2 cellular contexts compared by ENCODE assay signal in the genomic region with DNA sequence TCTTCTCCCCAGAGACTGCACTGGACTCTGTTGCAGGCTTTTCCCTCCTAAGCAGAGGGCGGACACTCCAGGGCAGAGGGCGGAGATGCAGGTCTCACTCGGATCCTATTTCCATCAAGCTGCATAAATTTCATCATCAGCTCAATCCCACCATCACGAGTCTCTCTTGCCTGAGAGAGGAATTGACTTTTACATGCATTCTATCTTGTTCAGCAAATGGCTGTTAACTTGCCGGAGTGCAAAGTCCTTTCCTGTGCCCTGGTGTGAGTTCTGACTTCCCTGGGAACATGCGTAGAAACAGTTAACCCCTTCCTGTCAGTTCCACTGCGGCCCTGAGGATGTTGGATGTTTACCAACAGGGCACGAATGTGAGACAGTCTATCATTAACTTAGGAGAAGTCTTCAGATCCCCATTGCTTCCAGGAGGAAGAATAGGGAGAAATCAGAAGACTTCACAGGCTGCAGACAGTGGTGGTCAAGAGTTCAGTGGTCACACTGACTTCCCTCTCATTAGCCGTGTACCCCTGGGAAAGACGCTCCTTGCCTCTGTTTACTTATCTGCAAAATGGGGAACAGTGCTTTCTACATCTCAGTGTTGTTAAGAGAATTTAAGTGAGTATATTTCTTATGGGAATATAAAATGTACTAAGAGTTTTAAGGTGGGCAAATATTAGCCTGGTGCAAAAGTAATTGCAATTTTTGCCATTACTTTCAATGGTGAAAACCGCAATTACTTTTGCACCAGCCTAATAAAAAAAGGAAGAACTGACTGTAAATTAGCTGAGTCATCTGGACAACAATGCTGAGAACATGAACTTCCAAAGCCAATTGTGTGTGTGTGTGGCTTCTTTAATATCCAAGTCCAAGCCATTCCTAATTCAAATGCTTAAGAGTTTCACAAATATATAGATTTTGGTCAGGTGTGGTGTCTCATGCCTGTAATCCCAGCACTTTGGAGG.
TF ChIP-seq lines count a peak whose summit lies in the region.

No MANE protein-coding gene starts in this region.

TF ChIP-seq in K562, 482 proteins besides CTCF, POLR2A, EP300 and RAD21 (continues in another document):
- no peak for TF ChIP-seq RNF2 (IDR thresholded peaks at IDR 0.05)
- peak; percentile 90 for TF ChIP-seq MAFG (tag; conservative IDR thresholded peaks at IDR 0.05)
- TF ChIP-seq ZNF589 (CRISPR knock-in tag; IDR thresholded peaks at IDR 0.05; ENCODE audit: low read depth): peak; percentile 55
- TF ChIP-seq, protein P1, sequence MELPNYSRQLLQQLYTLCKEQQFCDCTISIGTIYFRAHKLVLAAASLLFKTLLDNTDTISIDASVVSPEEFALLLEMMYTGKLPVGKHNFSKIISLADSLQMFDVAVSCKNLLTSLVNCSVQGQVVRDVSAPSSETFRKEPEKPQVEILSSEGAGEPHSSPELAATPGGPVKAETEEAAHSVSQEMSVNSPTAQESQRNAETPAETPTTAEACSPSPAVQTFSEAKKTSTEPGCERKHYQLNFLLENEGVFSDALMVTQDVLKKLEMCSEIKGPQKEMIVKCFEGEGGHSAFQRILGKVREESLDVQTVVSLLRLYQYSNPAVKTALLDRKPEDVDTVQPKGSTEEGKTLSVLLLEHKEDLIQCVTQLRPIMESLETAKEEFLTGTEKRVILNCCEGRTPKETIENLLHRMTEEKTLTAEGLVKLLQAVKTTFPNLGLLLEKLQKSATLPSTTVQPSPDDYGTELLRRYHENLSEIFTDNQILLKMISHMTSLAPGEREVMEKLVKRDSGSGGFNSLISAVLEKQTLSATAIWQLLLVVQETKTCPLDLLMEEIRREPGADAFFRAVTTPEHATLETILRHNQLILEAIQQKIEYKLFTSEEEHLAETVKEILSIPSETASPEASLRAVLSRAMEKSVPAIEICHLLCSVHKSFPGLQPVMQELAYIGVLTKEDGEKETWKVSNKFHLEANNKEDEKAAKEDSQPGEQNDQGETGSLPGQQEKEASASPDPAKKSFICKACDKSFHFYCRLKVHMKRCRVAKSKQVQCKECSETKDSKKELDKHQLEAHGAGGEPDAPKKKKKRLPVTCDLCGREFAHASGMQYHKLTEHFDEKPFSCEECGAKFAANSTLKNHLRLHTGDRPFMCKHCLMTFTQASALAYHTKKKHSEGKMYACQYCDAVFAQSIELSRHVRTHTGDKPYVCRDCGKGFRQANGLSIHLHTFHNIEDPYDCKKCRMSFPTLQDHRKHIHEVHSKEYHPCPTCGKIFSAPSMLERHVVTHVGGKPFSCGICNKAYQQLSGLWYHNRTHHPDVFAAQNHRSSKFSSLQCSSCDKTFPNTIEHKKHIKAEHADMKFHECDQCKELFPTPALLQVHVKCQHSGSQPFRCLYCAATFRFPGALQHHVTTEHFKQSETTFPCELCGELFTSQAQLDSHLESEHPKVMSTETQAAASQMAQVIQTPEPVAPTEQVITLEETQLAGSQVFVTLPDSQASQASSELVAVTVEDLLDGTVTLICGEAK (IDR thresholded peaks at IDR 0.05): peak; percentile 77
- TF ChIP-seq, protein P1 (CRISPR knock-in tag; IDR thresholded peaks at IDR 0.05): no peak
- TF ChIP-seq MYC (IDR thresholded peaks at IDR 0.05; ENCODE audit: low read depth, low read length): peak; percentile 40; the same call in 1 of the 2 replicates
- no peak for TF ChIP-seq MYC (CRISPR knock-in tag; IDR thresholded peaks at IDR 0.05; ENCODE audit: borderline replicate concordance, low read depth)
- 0 out of 2 replicates have a peak, but pooled peaks have one; percentile 12 for TF ChIP-seq ZNF41 (CRISPR knock-in tag; conservative IDR thresholded peaks at IDR 0.05)
- 0 out of 2 replicates have a peak, but pooled peaks have one; percentile 15 for TF ChIP-seq TARDBP (IDR thresholded peaks at IDR 0.05)
- no peak for TF ChIP-seq NR2C2 (CRISPR knock-in tag; IDR thresholded peaks at IDR 0.05)
- TF ChIP-seq NR2C2 (tag; IDR thresholded peaks at IDR 0.05): peak; percentile 29; the same call in 1 of the 2 replicates
- TF ChIP-seq MAFK (IDR thresholded peaks at IDR 0.05; ENCODE audit: low read length): peak; percentile 72; the same call in 1 of the 2 replicates
- TF ChIP-seq, protein P2, sequence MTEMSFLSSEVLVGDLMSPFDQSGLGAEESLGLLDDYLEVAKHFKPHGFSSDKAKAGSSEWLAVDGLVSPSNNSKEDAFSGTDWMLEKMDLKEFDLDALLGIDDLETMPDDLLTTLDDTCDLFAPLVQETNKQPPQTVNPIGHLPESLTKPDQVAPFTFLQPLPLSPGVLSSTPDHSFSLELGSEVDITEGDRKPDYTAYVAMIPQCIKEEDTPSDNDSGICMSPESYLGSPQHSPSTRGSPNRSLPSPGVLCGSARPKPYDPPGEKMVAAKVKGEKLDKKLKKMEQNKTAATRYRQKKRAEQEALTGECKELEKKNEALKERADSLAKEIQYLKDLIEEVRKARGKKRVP (CRISPR knock-in tag; IDR thresholded peaks at IDR 0.05): peak; percentile 68
- TF ChIP-seq FOXJ2 (tag; IDR thresholded peaks at IDR 0.05): 0 out of 2 replicates have a peak, but pooled peaks have one; percentile 42
- peak; percentile 36; the same call in 1 of the 2 replicates for TF ChIP-seq ZNF197 (CRISPR knock-in tag; IDR thresholded peaks at IDR 0.05; ENCODE audit: low read depth)
- 0 out of 2 replicates have a peak, but pooled peaks have one; percentile 31 for TF ChIP-seq ETV1 (tag; conservative IDR thresholded peaks at IDR 0.05; ENCODE audit: low read depth)
- TF ChIP-seq NFE2 (IDR thresholded peaks at IDR 0.05; ENCODE audit: low read depth): peak; percentile 66
- no peak for TF ChIP-seq SRF (CRISPR knock-in tag; IDR thresholded peaks at IDR 0.05)
- no peak for TF ChIP-seq CEBPG (CRISPR knock-in tag; IDR thresholded peaks at IDR 0.05)
- peak; percentile 47 to 84; a peak in 3 of 4 replicates for TF ChIP-seq CEBPG (tag; conservative IDR thresholded peaks at IDR 0.05 in 1 of 2, IDR thresholded peaks at IDR 0.05 in 1 of 2)
- peak; percentile 78 for TF ChIP-seq ZNF316 (IDR thresholded peaks at IDR 0.05)

TF ChIP-seq in HepG2, 621 proteins besides CTCF, POLR2A, EP300 and RAD21 (continues in another document):
- no peak for TF ChIP-seq ZNF510 (CRISPR knock-in tag; IDR thresholded peaks at IDR 0.05; ENCODE audit: low read depth)
- no peak for TF ChIP-seq ZNF430 (CRISPR knock-in tag; IDR thresholded peaks at IDR 0.05)
- TF ChIP-seq THAP11 (CRISPR knock-in tag; IDR thresholded peaks at IDR 0.05): no peak
- TF ChIP-seq NCOR1 (IDR thresholded peaks at IDR 0.05; ENCODE audit: borderline replicate concordance, low read length): peak; percentile 62; the same call in 1 of the 2 replicates
- TF ChIP-seq ZMYM3 (CRISPR knock-in tag; IDR thresholded peaks at IDR 0.05): no peak
- peak; percentile 76 for TF ChIP-seq NFE2L2 (IDR thresholded peaks at IDR 0.05; ENCODE audit: low read length)
- peak; percentile 75; the same call in 1 of the 2 replicates for TF ChIP-seq CEBPB (IDR thresholded peaks at IDR 0.05; ENCODE audit: borderline replicate concordance, low read depth, low read length)
- TF ChIP-seq TBX2 (CRISPR knock-in tag; IDR thresholded peaks at IDR 0.05; ENCODE audit: borderline replicate concordance): no peak
- TF ChIP-seq ZNF652 (CRISPR knock-in tag; IDR thresholded peaks at IDR 0.05; ENCODE audit: borderline replicate concordance, low read depth): peak; percentile 97
- TF ChIP-seq, protein P3, sequence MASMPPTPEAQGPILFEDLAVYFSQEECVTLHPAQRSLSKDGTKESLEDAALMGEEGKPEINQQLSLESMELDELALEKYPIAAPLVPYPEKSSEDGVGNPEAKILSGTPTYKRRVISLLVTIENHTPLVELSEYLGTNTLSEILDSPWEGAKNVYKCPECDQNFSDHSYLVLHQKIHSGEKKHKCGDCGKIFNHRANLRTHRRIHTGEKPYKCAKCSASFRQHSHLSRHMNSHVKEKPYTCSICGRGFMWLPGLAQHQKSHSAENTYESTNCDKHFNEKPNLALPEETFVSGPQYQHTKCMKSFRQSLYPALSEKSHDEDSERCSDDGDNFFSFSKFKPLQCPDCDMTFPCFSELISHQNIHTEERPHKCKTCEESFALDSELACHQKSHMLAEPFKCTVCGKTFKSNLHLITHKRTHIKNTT (CRISPR knock-in tag; IDR thresholded peaks at IDR 0.05): no peak
- TF ChIP-seq, protein P4, sequence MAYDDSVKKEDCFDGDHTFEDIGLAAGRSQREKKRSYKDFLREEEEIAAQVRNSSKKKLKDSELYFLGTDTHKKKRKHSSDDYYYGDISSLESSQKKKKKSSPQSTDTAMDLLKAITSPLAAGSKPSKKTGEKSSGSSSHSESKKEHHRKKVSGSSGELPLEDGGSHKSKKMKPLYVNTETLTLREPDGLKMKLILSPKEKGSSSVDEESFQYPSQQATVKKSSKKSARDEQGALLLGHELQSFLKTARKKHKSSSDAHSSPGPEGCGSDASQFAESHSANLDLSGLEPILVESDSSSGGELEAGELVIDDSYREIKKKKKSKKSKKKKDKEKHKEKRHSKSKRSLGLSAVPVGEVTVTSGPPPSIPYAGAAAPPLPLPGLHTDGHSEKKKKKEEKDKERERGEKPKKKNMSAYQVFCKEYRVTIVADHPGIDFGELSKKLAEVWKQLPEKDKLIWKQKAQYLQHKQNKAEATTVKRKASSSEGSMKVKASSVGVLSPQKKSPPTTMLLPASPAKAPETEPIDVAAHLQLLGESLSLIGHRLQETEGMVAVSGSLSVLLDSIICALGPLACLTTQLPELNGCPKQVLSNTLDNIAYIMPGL (CRISPR knock-in tag; IDR thresholded peaks at IDR 0.05; ENCODE audit: borderline replicate concordance in 1 of 2, low read depth in 1 of 2): no peak
- peak; percentile 64 for TF ChIP-seq MAFF (IDR thresholded peaks at IDR 0.05; ENCODE audit: low read depth, low read length)
- TF ChIP-seq ZFP41 (CRISPR knock-in tag; IDR thresholded peaks at IDR 0.05; ENCODE audit: borderline replicate concordance): no peak
- TF ChIP-seq ZNF20 (CRISPR knock-in tag; IDR thresholded peaks at IDR 0.05): no peak
- TF ChIP-seq, protein P5, sequence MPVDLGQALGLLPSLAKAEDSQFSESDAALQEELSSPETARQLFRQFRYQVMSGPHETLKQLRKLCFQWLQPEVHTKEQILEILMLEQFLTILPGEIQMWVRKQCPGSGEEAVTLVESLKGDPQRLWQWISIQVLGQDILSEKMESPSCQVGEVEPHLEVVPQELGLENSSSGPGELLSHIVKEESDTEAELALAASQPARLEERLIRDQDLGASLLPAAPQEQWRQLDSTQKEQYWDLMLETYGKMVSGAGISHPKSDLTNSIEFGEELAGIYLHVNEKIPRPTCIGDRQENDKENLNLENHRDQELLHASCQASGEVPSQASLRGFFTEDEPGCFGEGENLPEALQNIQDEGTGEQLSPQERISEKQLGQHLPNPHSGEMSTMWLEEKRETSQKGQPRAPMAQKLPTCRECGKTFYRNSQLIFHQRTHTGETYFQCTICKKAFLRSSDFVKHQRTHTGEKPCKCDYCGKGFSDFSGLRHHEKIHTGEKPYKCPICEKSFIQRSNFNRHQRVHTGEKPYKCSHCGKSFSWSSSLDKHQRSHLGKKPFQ (CRISPR knock-in tag; IDR thresholded peaks at IDR 0.05; ENCODE audit: insufficient replicate concordance): peak; percentile 74
